In the genomic region with DNA sequence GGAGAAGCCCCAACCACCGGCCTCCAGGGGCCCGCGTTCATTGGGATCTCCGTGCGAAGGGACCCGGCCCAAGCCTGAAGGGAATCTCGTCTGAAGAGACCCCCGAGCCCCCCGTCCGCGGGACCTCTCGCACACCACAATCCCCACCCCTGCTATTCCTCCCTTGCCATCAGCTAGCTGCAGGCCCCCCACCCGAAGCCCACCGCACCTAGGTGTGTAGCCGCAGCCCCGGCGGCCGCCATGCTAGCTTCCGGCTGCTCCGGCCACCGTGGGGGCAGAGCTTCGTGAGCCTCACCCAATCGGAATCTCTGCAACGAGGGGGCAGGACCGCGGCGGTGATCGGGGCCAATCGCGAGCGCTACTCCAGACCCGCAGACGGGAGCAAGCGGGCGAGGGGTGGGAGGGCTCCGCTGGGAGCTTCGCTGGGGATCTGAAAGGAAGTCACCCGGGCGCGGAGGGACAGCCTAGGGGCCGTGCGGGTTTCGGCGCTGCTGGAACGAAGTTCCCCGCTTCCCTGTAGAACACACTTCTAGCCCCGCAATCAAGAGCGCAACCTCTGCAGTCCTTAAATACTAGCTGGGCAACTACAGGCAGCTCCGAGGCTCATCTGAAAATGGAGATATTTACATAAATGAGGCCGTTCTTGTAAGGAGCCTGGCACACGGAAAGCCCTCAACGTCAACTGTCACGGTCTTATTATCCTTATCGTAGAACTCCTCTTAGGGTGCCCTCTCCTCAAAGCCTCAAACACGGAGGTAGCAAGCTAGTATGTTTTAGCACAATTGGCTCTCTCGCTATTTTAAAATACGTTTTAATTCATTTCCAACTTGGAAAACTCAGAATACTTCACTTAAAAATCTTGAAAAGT, we compare ENCODE assay signal across 1 cellular context.
TF ChIP-seq lines count a peak whose summit lies in the region.

PIGS (minus strand) TSS at position 270 of the 868 bp plus-strand sequence; CDS start at position 242, 28 bp downstream.

TF ChIP-seq in K562, 482 proteins besides CTCF, POLR2A, EP300 and RAD21 (continued from another document and continues in another):
- TF ChIP-seq, protein P1, sequence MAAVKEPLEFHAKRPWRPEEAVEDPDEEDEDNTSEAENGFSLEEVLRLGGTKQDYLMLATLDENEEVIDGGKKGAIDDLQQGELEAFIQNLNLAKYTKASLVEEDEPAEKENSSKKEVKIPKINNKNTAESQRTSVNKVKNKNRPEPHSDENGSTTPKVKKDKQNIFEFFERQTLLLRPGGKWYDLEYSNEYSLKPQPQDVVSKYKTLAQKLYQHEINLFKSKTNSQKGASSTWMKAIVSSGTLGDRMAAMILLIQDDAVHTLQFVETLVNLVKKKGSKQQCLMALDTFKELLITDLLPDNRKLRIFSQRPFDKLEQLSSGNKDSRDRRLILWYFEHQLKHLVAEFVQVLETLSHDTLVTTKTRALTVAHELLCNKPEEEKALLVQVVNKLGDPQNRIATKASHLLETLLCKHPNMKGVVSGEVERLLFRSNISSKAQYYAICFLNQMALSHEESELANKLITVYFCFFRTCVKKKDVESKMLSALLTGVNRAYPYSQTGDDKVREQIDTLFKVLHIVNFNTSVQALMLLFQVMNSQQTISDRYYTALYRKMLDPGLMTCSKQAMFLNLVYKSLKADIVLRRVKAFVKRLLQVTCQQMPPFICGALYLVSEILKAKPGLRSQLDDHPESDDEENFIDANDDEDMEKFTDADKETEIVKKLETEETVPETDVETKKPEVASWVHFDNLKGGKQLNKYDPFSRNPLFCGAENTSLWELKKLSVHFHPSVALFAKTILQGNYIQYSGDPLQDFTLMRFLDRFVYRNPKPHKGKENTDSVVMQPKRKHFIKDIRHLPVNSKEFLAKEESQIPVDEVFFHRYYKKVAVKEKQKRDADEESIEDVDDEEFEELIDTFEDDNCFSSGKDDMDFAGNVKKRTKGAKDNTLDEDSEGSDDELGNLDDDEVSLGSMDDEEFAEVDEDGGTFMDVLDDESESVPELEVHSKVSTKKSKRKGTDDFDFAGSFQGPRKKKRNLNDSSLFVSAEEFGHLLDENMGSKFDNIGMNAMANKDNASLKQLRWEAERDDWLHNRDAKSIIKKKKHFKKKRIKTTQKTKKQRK (IDR thresholded peaks at IDR 0.05; ENCODE audit: borderline replicate concordance, low read depth, low read length): no peak
- TF ChIP-seq ELK1 (CRISPR knock-in tag; IDR thresholded peaks at IDR 0.05): no peak
- TF ChIP-seq, protein P2, sequence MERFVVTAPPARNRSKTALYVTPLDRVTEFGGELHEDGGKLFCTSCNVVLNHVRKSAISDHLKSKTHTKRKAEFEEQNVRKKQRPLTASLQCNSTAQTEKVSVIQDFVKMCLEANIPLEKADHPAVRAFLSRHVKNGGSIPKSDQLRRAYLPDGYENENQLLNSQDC (CRISPR knock-in tag; IDR thresholded peaks at IDR 0.05): no peak
- TF ChIP-seq U2AF1 (optimal IDR thresholded peaks at IDR 0.05; ENCODE audit: low read depth, low read length): no peak
- TF ChIP-seq ZNF184 (CRISPR knock-in tag; IDR thresholded peaks at IDR 0.05): no peak
- TF ChIP-seq RBFOX2 (IDR thresholded peaks at IDR 0.05; ENCODE audit: low read depth, low read length): peak; percentile 92
- TF ChIP-seq POLR3G (IDR thresholded peaks at IDR 0.05; ENCODE audit: extremely low read depth, insufficient read length, insufficient replicate concordance): no peak
- TF ChIP-seq ZSCAN29 (IDR thresholded peaks at IDR 0.05): no peak
- TF ChIP-seq ZNF436 (CRISPR knock-in tag; IDR thresholded peaks at IDR 0.05): no peak
- no peak for TF ChIP-seq SAFB (IDR thresholded peaks at IDR 0.05; ENCODE audit: borderline replicate concordance, low read depth, low read length)
- no peak for TF ChIP-seq ZNF444 (CRISPR knock-in tag; IDR thresholded peaks at IDR 0.05)
- no peak for TF ChIP-seq CBFA2T3 (IDR thresholded peaks at IDR 0.05)
- TF ChIP-seq FOXA3 (CRISPR knock-in tag; conservative IDR thresholded peaks at IDR 0.05 in 1 of 2, IDR thresholded peaks at IDR 0.05 in 1 of 2): peak in 1 of 2 experiments; percentile 10; a peak in 1 of 4 replicates
- TF ChIP-seq NRF1 (conservative IDR thresholded peaks at IDR 0.05 in 1 of 2, IDR thresholded peaks at IDR 0.05 in 1 of 2): peak; percentile 69
- no peak for TF ChIP-seq HDAC2 (IDR thresholded peaks at IDR 0.05)
- TF ChIP-seq ZNF551 (CRISPR knock-in tag; IDR thresholded peaks at IDR 0.05): no peak
- TF ChIP-seq, protein P3, sequence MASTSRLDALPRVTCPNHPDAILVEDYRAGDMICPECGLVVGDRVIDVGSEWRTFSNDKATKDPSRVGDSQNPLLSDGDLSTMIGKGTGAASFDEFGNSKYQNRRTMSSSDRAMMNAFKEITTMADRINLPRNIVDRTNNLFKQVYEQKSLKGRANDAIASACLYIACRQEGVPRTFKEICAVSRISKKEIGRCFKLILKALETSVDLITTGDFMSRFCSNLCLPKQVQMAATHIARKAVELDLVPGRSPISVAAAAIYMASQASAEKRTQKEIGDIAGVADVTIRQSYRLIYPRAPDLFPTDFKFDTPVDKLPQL (IDR thresholded peaks at IDR 0.05; ENCODE audit: extremely low read depth, insufficient read length): no peak
- no peak; the same call in 1 of the 2 replicates for TF ChIP-seq ESRRA (IDR thresholded peaks at IDR 0.05; ENCODE audit: borderline replicate concordance, low read depth)
- TF ChIP-seq NR2C1 (IDR thresholded peaks at IDR 0.05): no peak
- TF ChIP-seq NR2C1 (tag; IDR thresholded peaks at IDR 0.05): no peak
- TF ChIP-seq NCOA6 (IDR thresholded peaks at IDR 0.05): no peak
- peak; percentile 43; the same call in 1 of the 2 replicates for TF ChIP-seq CTBP1 (IDR thresholded peaks at IDR 0.05; ENCODE audit: borderline replicate concordance)
- no peak for TF ChIP-seq ETS2 (tag; IDR thresholded peaks at IDR 0.05; ENCODE audit: borderline replicate concordance, poor library complexity, severe bottlenecking)
- no peak for TF ChIP-seq ZNF583 (CRISPR knock-in tag; IDR thresholded peaks at IDR 0.05)
- TF ChIP-seq, protein P4, sequence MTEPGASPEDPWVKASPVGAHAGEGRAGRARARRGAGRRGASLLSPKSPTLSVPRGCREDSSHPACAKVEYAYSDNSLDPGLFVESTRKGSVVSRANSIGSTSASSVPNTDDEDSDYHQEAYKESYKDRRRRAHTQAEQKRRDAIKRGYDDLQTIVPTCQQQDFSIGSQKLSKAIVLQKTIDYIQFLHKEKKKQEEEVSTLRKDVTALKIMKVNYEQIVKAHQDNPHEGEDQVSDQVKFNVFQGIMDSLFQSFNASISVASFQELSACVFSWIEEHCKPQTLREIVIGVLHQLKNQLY (CRISPR knock-in tag; conservative IDR thresholded peaks at IDR 0.05): no peak
- TF ChIP-seq ESRRB (CRISPR knock-in tag; IDR thresholded peaks at IDR 0.05; ENCODE audit: borderline replicate concordance): no peak
- no peak for TF ChIP-seq BMI1 (IDR thresholded peaks at IDR 0.05; ENCODE audit: low read length)
- TF ChIP-seq, protein P5, sequence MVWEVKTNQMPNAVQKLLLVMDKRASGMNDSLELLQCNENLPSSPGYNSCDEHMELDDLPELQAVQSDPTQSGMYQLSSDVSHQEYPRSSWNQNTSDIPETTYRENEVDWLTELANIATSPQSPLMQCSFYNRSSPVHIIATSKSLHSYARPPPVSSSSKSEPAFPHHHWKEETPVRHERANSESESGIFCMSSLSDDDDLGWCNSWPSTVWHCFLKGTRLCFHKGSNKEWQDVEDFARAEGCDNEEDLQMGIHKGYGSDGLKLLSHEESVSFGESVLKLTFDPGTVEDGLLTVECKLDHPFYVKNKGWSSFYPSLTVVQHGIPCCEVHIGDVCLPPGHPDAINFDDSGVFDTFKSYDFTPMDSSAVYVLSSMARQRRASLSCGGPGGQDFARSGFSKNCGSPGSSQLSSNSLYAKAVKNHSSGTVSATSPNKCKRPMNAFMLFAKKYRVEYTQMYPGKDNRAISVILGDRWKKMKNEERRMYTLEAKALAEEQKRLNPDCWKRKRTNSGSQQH (CRISPR knock-in tag; IDR thresholded peaks at IDR 0.05): no peak
- no peak for TF ChIP-seq ZC3H4 (CRISPR knock-in tag; IDR thresholded peaks at IDR 0.05; ENCODE audit: borderline replicate concordance)
- no peak for TF ChIP-seq RBM22 (IDR thresholded peaks at IDR 0.05; ENCODE audit: low read depth, low read length, poor library complexity, severe bottlenecking)
- TF ChIP-seq ZNF79 (CRISPR knock-in tag; IDR thresholded peaks at IDR 0.05; ENCODE audit: low read depth): no peak
- peak in 1 of 2 experiments; percentile 62; a peak in 2 of 4 replicates for TF ChIP-seq TRIM24 (IDR thresholded peaks at IDR 0.05)
- no peak for TF ChIP-seq PRMT5 (CRISPR knock-in tag; IDR thresholded peaks at IDR 0.05)
- no peak for TF ChIP-seq RAD51 (IDR thresholded peaks at IDR 0.05; ENCODE audit: borderline replicate concordance, low read depth)
- TF ChIP-seq TEAD1 (CRISPR knock-in tag; IDR thresholded peaks at IDR 0.05): peak in 1 of 2 experiments; percentile 18; a peak in 1 of 4 replicates
- no peak for TF ChIP-seq TGIF2 (CRISPR knock-in tag; IDR thresholded peaks at IDR 0.05)
- no peak for TF ChIP-seq HDGF (IDR thresholded peaks at IDR 0.05)
- no peak for TF ChIP-seq ZSCAN32 (CRISPR knock-in tag; IDR thresholded peaks at IDR 0.05)
- TF ChIP-seq ARID3A (IDR thresholded peaks at IDR 0.05; ENCODE audit: borderline replicate concordance, low read depth, low read length): no peak
- TF ChIP-seq ZFP1 (CRISPR knock-in tag; IDR thresholded peaks at IDR 0.05): no peak
- TF ChIP-seq ZNF143 (CRISPR knock-in tag; IDR thresholded peaks at IDR 0.05): no peak
- no peak for TF ChIP-seq ZNF23 (CRISPR knock-in tag; IDR thresholded peaks at IDR 0.05)
- TF ChIP-seq PKNOX1 (IDR thresholded peaks at IDR 0.05): peak; percentile 52
- TF ChIP-seq IRF2 (CRISPR knock-in tag; IDR thresholded peaks at IDR 0.05): no peak
- TF ChIP-seq MAX (CRISPR knock-in tag; IDR thresholded peaks at IDR 0.05): no peak
- TF ChIP-seq NR2C2 (CRISPR knock-in tag; IDR thresholded peaks at IDR 0.05): no peak
- peak; percentile 45 for TF ChIP-seq NR2C2 (tag; IDR thresholded peaks at IDR 0.05)
- TF ChIP-seq ZNF24 (IDR thresholded peaks at IDR 0.05): no peak
- TF ChIP-seq, protein P6, sequence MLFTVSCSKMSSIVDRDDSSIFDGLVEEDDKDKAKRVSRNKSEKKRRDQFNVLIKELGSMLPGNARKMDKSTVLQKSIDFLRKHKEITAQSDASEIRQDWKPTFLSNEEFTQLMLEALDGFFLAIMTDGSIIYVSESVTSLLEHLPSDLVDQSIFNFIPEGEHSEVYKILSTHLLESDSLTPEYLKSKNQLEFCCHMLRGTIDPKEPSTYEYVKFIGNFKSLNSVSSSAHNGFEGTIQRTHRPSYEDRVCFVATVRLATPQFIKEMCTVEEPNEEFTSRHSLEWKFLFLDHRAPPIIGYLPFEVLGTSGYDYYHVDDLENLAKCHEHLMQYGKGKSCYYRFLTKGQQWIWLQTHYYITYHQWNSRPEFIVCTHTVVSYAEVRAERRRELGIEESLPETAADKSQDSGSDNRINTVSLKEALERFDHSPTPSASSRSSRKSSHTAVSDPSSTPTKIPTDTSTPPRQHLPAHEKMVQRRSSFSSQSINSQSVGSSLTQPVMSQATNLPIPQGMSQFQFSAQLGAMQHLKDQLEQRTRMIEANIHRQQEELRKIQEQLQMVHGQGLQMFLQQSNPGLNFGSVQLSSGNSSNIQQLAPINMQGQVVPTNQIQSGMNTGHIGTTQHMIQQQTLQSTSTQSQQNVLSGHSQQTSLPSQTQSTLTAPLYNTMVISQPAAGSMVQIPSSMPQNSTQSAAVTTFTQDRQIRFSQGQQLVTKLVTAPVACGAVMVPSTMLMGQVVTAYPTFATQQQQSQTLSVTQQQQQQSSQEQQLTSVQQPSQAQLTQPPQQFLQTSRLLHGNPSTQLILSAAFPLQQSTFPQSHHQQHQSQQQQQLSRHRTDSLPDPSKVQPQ (CRISPR knock-in tag; IDR thresholded peaks at IDR 0.05; ENCODE audit: borderline replicate concordance): no peak
- TF ChIP-seq ZNF354B (CRISPR knock-in tag; IDR thresholded peaks at IDR 0.05): no peak
- TF ChIP-seq MYC (IDR thresholded peaks at IDR 0.05; ENCODE audit: low read depth, low read length): 0 out of 2 replicates have a peak, but pooled peaks have one; percentile 48
- TF ChIP-seq MYC (CRISPR knock-in tag; IDR thresholded peaks at IDR 0.05; ENCODE audit: borderline replicate concordance, low read depth): no peak
- TF ChIP-seq, protein P7, sequence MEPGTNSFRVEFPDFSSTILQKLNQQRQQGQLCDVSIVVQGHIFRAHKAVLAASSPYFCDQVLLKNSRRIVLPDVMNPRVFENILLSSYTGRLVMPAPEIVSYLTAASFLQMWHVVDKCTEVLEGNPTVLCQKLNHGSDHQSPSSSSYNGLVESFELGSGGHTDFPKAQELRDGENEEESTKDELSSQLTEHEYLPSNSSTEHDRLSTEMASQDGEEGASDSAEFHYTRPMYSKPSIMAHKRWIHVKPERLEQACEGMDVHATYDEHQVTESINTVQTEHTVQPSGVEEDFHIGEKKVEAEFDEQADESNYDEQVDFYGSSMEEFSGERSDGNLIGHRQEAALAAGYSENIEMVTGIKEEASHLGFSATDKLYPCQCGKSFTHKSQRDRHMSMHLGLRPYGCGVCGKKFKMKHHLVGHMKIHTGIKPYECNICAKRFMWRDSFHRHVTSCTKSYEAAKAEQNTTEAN (CRISPR knock-in tag; IDR thresholded peaks at IDR 0.05): no peak
